ENCODE assay signal across 4 cellular contexts in the genomic region with DNA sequence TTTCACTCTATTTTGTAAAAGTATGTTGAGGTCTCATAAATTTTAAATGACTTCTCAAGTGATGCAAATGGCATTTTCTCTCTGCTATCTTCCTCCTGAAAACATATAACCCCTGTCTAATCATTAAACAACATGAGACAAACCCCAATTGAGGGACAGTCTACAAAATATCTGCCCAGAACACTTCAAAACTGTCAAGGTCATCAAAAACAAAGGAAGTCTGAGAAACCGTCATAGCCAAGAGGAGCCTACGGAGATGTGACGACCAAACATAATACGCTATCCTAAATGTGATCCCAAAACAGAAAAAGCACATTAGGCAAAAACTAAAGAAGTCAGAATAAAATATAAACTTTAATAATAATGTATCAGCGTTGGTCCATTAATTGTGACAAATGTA.
A peak's percentile ranks its signal among the peaks of the same experiment; 100 is the strongest.
TF ChIP-seq lines count a peak whose summit lies in the region.

No MANE protein-coding gene starts in this region.

TF ChIP-seq in HepG2, 621 proteins besides CTCF, POLR2A, EP300 and RAD21:
- peak; percentile 73 to 84 for TF ChIP-seq MAFK (conservative IDR thresholded peaks at IDR 0.05 in 1 of 2, IDR thresholded peaks at IDR 0.05 in 1 of 2; ENCODE audit: low read length in 2 of 2)
- no peak for TF ChIP-seq NR2F2 (IDR thresholded peaks at IDR 0.05; ENCODE audit: borderline replicate concordance, low read depth)
- TF ChIP-seq MAFF (IDR thresholded peaks at IDR 0.05; ENCODE audit: low read depth, low read length), result peak; percentile 79
- TF ChIP-seq ZNF446 (CRISPR knock-in tag; IDR thresholded peaks at IDR 0.05), result no peak
- no peak for TF ChIP-seq ZNF850 (CRISPR knock-in tag; conservative IDR thresholded peaks at IDR 0.05)

TF ChIP-seq in A549, 52 proteins besides CTCF, POLR2A, EP300 and RAD21:
- no peak for TF ChIP-seq HDAC2 (IDR thresholded peaks at IDR 0.05)
- TF ChIP-seq, protein P1, sequence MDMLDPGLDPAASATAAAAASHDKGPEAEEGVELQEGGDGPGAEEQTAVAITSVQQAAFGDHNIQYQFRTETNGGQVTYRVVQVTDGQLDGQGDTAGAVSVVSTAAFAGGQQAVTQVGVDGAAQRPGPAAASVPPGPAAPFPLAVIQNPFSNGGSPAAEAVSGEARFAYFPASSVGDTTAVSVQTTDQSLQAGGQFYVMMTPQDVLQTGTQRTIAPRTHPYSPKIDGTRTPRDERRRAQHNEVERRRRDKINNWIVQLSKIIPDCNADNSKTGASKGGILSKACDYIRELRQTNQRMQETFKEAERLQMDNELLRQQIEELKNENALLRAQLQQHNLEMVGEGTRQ (IDR thresholded peaks at IDR 0.05), result no peak
- peak; percentile 83 for TF ChIP-seq MAFK (IDR thresholded peaks at IDR 0.05; ENCODE audit: partially characterized antibody)

TF ChIP-seq in IMR-90, 13 proteins besides CTCF, POLR2A, EP300 and RAD21:
- TF ChIP-seq MAZ (IDR thresholded peaks at IDR 0.05; ENCODE audit: borderline replicate concordance, low read depth, low read length) (no peak), MAFK (IDR thresholded peaks at IDR 0.05; ENCODE audit: low read depth, low read length) (peak; percentile 74), FOS (IDR thresholded peaks at IDR 0.05; ENCODE audit: low read depth, low read length) (no peak)
- TF ChIP-seq, protein P1 (IDR thresholded peaks at IDR 0.05; ENCODE audit: low read depth, low read length), result no peak

TF ChIP-seq in K562, 482 proteins besides CTCF, POLR2A, EP300 and RAD21:
- TF ChIP-seq, protein P2, sequence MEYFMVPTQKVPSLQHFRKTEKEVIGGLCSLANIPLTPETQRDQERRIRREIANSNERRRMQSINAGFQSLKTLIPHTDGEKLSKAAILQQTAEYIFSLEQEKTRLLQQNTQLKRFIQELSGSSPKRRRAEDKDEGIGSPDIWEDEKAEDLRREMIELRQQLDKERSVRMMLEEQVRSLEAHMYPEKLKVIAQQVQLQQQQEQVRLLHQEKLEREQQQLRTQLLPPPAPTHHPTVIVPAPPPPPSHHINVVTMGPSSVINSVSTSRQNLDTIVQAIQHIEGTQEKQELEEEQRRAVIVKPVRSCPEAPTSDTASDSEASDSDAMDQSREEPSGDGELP (CRISPR knock-in tag; IDR thresholded peaks at IDR 0.05; ENCODE audit: borderline replicate concordance), result no peak
- TF ChIP-seq RHOXF2B (CRISPR knock-in tag; conservative IDR thresholded peaks at IDR 0.05) (no peak), ZNF316 (IDR thresholded peaks at IDR 0.05) (peak; percentile 74), C11orf30 (IDR thresholded peaks at IDR 0.05; ENCODE audit: low read depth) (peak; percentile 21; the same call in 1 of the 2 replicates), PHB2 (IDR thresholded peaks at IDR 0.05; ENCODE audit: low read depth) (no peak), MAFK (IDR thresholded peaks at IDR 0.05; ENCODE audit: low read length) (peak; percentile 26; the same call in 1 of the 2 replicates), MAFF (IDR thresholded peaks at IDR 0.05; ENCODE audit: low read length) (peak; percentile 51; the same call in 1 of the 2 replicates), MAFG (tag; conservative IDR thresholded peaks at IDR 0.05) (peak; percentile 34)
